ENCODE assay signal across 8 cellular contexts in the genomic region with DNA sequence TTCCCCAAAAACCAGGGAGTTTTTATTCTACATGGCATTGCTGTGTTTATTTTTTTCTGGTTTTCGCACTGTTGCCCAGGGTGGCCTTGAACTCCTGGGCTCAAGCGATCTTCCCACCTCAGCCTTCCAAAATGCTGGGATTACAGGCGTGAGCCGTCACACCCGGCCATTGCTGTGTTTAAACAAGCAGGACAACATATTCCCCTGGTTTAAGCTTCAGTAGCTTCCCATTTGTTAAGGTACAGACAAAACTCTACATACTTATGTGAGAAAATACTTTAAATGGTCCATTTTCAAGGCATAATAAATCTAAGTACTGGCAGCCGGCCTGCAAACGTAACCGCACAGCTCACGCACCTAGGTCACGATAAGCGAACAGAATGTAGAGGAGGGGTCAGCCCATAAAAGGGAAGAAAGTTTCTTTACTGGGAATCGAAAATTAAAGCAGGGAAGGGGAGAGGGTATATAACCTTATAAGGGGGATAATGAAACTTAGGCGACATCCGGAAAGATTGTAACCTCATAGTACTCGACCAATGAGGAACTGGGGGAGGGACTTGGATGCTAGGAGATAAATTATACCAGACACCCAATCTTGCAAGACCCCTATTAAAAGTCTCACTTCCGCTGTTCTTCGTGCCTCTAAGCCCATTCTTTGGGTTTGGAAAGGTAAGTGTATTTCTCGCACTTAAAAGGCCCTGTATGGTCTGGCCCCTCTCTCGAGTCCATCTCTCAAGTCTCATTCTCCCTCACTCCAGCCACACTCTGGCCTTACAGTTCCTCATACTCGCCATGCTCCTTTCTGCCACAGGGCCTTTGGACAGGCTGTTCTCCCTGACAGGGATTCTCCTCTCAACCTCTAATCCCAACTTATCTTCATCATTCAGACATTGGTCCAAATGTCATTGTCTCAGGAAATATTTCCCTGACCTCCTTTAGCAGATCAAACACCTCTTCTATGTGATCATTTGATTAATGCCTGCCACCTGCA. TPM values are rescaled to one million over a fixed set of nuclear protein-coding genes. Genes with fewer than 3 reads are reported as not detected.
A peak's percentile ranks its signal among the peaks of the same experiment; 100 is the strongest.
DNase-seq lines count a peak whose midpoint lies in the region; ATAC-seq, FAIRE-seq and TF ChIP-seq lines count a peak whose summit lies in the region.

No MANE protein-coding gene starts in this region.

- ATAC-seq in GM21381 (IDR thresholded peaks at IDR 0.05; ENCODE audit: unreplicated experiment) (no peak), GM19395 (IDR thresholded peaks at IDR 0.05; ENCODE audit: unreplicated experiment) (no peak)

- no peaks in the 10 kb centered on the region for H3K27me3 ChIP-seq in ACC112 (ENCODE audit: insufficient read depth, low read length)
- H3K27me3 ChIP-seq in mononuclear cell (ENCODE audit: insufficient read depth, low read length), result no peaks in the 10 kb centered on the region

- H3K27ac ChIP-seq in ACC112 (ENCODE audit: low read depth, low read length), result peak overlapping the region; percentile 94

- H3K4me1 ChIP-seq in ACC112 (ENCODE audit: control insufficient read depth, insufficient read depth, low read length, unreplicated experiment) (peaks cover 11% of the 10 kb centered on the region), mononuclear cell (ENCODE audit: insufficient read depth, low read length) (peaks cover 11% of the 10 kb centered on the region)

- H2AFZ ChIP-seq in ACC112 (ENCODE audit: low read length, unreplicated experiment), result peak overlapping the region; percentile 47

- no peak for FAIRE-seq in GM12892 (lab: Jason Lieb, UNC)

- TF ChIP-seq POLR2A in GM12892 (IDR thresholded peaks at IDR 0.05; ENCODE audit: low read depth, low read length), result no peak

- DNase-seq in LNCaP clone FGC (ENCODE audit: low read depth) (no peak), cardiac fibroblast (ENCODE audit: low read depth in 2 of 2) (no peak), GM12892 (ENCODE audit: insufficient read length) (no peak), NCI-H526 (lab: John Stamatoyannopoulos, UW) (no peak)

- TF ChIP-seq CTCF in LNCaP clone FGC (IDR thresholded peaks at IDR 0.05; ENCODE audit: control insufficient read depth, extremely low read depth, insufficient read depth), result no peak
- no peak for TF ChIP-seq CTCF in cardiac fibroblast (IDR thresholded peaks at IDR 0.05; ENCODE audit: low read depth, low read length)

- no peaks in the 10 kb centered on the region for H3K79me2 ChIP-seq in ACC112 (ENCODE audit: control insufficient read depth, insufficient read depth, low read length, unreplicated experiment)

- peak overlapping the region; percentile 72 for H3K4me3 ChIP-seq in ACC112 (ENCODE audit: low read depth, low read length)
- peak overlapping the region; percentile 60 for H3K4me3 ChIP-seq in LNCaP clone FGC (ENCODE audit: low read depth, low read length)
- H3K4me3 ChIP-seq in cardiac fibroblast (replicated peaks in 1 of 2; ENCODE audit: low read depth in 2 of 2, low read length in 2 of 2), result peak overlapping the region; percentile 23 to 32
- peak overlapping the region; percentile 45 for H3K4me3 ChIP-seq in mononuclear cell (ENCODE audit: low read length)

- H3K9me3 ChIP-seq in mononuclear cell (ENCODE audit: low read depth, low read length), result no peaks in the 10 kb centered on the region

- H3K36me3 ChIP-seq in ACC112 (ENCODE audit: insufficient read depth, low read length), result no peaks in the 10 kb centered on the region

RNA-seq across cellular contexts. Expression of a gene that starts 59.2 kb away (rescaled TPM):
- 0.31 TPM for total RNA-seq in mononuclear cell
- polyA plus RNA-seq in GM12892 (2012; ENCODE audit: missing spikeins), result 0.89 TPM

RNA-seq across cellular contexts. Expression of a gene that starts 59.8 kb away (rescaled TPM):
- total RNA-seq in mononuclear cell, result 9.1 TPM
- 84.1 TPM for polyA plus RNA-seq in GM12892 (2012; ENCODE audit: missing spikeins)
